In the genomic region with DNA sequence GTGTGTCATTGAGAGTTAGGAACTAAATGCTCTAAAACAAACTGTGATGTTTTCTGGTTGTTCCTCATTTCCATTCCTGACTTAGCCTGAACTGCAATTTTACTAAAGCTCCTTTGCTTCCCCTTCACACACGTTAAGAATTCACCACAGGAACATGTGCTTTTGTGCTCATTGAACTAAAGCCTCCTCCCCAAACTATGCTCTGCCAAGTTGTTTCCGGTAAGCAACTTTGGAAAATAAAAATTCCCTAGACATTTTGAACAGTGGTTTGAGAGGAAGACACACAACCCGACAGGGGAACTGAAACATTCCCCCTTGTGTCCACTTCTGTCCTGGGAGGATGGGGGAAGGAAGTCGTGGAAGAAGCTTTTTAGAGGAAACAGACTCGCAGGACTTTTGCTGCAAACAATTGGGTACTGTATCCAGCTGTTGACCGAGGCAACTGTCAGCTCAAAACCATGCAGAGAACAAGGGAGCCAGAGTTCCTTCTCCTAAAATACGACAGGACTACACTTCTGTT, we compare ENCODE assay signal across 8 cellular contexts.
DNase-seq lines count a peak whose midpoint lies in the region; ATAC-seq and TF ChIP-seq lines count a peak whose summit lies in the region.

No MANE protein-coding gene starts in this region.

- H2AFZ ChIP-seq in Loucy (ENCODE audit: low read length) = peak overlapping the region; percentile 47; the same call in 1 of the 2 replicates
- no peak overlapping the region for H2AFZ ChIP-seq in PC-3 (ENCODE audit: low read length)

- ATAC-seq in right lobe of liver (peak; percentile 53 to 71 (median 68)), HG03565 (IDR thresholded peaks at IDR 0.05; ENCODE audit: unreplicated experiment) (no peak), PC-3 (no peak)

- in situ Hi-C loops in brain microvascular endothelial cell (cut with HindIII; ENCODE audit: low pct_ligation_motif_present, low sequenced_read_pairs) (no loop called here), transverse colon (cut with MboI; ENCODE audit: low pct_ligation_motif_present in 1 of 4, low pct_unique_long_range_greater_than_20kb in 1 of 4, low sequenced_read_pairs in 3 of 4) (no loop called here)

- no TSS peak for BruUV-seq in PC-3 (replicated peaks; lab: Mats Ljungman, UMichigan)

- TF ChIP-seq POLR2A in right lobe of liver (IDR thresholded peaks at IDR 0.05) = no peak
- TF ChIP-seq POLR2A in transverse colon (IDR thresholded peaks at IDR 0.05) = no peak

- intact Hi-C loops in right lobe of liver (cut with DNase I) = no loop called here
- intact Hi-C loops in transverse colon (cut with DNase I; ENCODE audit: low total_unique reads) = no loop called here
- intact Hi-C loops in PC-3 (cut with micrococcal nuclease) = no loop called here

- CTCF ChIA-PET in PC-3 (lab: Charles Lee) = interaction anchor here (0.6 kb wide), 1 partner anchor 201 kb away, joined by 6 read pairs; no protein-coding TSS in a partner anchor

- no peaks in the 10 kb centered on the region for H3K36me3 ChIP-seq in Loucy (ENCODE audit: insufficient read depth, low read length)
- H3K36me3 ChIP-seq in brain microvascular endothelial cell (replicated peaks) = no peaks in the 10 kb centered on the region
- H3K36me3 ChIP-seq in right lobe of liver = no peaks in the 10 kb centered on the region
- H3K36me3 ChIP-seq in transverse colon = no peaks in the 10 kb centered on the region
- H3K36me3 ChIP-seq in PC-3 (ENCODE audit: low read depth, low read length) = no peaks in the 10 kb centered on the region

- H3K4me3 ChIP-seq in Loucy (ENCODE audit: low read length, poor library complexity, severe bottlenecking) (no peak overlapping the region), brain microvascular endothelial cell (ENCODE audit: low read depth, low read length) (no peak overlapping the region), right lobe of liver (no peak overlapping the region), transverse colon (peak overlapping the region in 3 of 4 donors; percentile 4 to 33 (median 8)), PC-3 (ENCODE audit: low read length) (no peak overlapping the region)

- DNase-seq in AG08395 (ENCODE audit: low spot score) (peak; percentile 32), brain microvascular endothelial cell (no peak), right lobe of liver (no peak), transverse colon (no peak), PC-3 (no peak), ureter (ENCODE audit: low spot score) (no peak)

- H3K79me2 ChIP-seq in Loucy (ENCODE audit: insufficient read depth, low read length) = no peaks in the 10 kb centered on the region
- no peaks in the 10 kb centered on the region for H3K79me2 ChIP-seq in PC-3 (ENCODE audit: low read length)

- H3F3A ChIP-seq in Loucy (ENCODE audit: low read depth) (no peaks in the 10 kb centered on the region), PC-3 (ENCODE audit: low read length, unreplicated experiment) (no peaks in the 10 kb centered on the region)

- 21% methylated on average over 6 of the region's 7 CpGs for whole genome bisulfite sequencing in right lobe of liver (ENCODE audit: insufficient coverage, low coverage, low lambda C conversion rate, missing lambda C conversion rate)
- 0 to 9% methylated on average over 4 to 7 of the region's 7 CpGs for WGBS in transverse colon (ENCODE audit: low coverage in 1 of 2), 2 donors

- no peak for TF ChIP-seq EP300 in transverse colon (IDR thresholded peaks at IDR 0.05; ENCODE audit: low read depth)

- peak overlapping the region; percentile 44 for H3K27ac ChIP-seq in brain microvascular endothelial cell
- peak overlapping the region; percentile 47 to 59 (median 59) for H3K27ac ChIP-seq in right lobe of liver
- H3K27ac ChIP-seq in transverse colon = peak overlapping the region; percentile 79 to 87 (median 82)
- no peak overlapping the region for H3K27ac ChIP-seq in PC-3 (ENCODE audit: low read length)

- peaks cover 5% of the 10 kb centered on the region for H3K4me1 ChIP-seq in Loucy (ENCODE audit: insufficient read depth, low read length, poor library complexity, severe bottlenecking)
- peaks cover 0 to 4% (median 0%) of the 10 kb centered on the region in 4 donors for H3K4me1 ChIP-seq in right lobe of liver
- peaks cover 17 to 82% (median 38%) of the 10 kb centered on the region in 4 donors for H3K4me1 ChIP-seq in transverse colon
- H3K4me1 ChIP-seq in PC-3 (ENCODE audit: insufficient read depth, low read length) = peaks cover 15% of the 10 kb centered on the region

- POLR2A ChIA-PET in PC-3 (lab: Charles Lee; ENCODE audit: unreplicated experiment) = no interaction called here

- H4K20me1 ChIP-seq in Loucy (ENCODE audit: insufficient read depth, low read length, poor library complexity, severe bottlenecking) = no peaks in the 10 kb centered on the region
- H4K20me1 ChIP-seq in PC-3 (ENCODE audit: low read length) = no peaks in the 10 kb centered on the region

- no peaks in the 10 kb centered on the region for H3K9me3 ChIP-seq in Loucy (ENCODE audit: insufficient read depth, low read depth, low read length)
- H3K9me3 ChIP-seq in right lobe of liver = no peaks in the 10 kb centered on the region
- H3K9me3 ChIP-seq in transverse colon = no peaks in the 10 kb centered on the region
- no peaks in the 10 kb centered on the region for H3K9me3 ChIP-seq in PC-3 (ENCODE audit: low read length)

- no peak for TF ChIP-seq CTCF in Loucy (conservative IDR thresholded peaks at IDR 0.05; ENCODE audit: low read length)
- peak; percentile 22 for TF ChIP-seq CTCF in brain microvascular endothelial cell (IDR thresholded peaks at IDR 0.05; ENCODE audit: low read depth, low read length, missing control alignments)
- TF ChIP-seq CTCF in right lobe of liver (IDR thresholded peaks at IDR 0.05) = no peak
- no peak for TF ChIP-seq CTCF in transverse colon (IDR thresholded peaks at IDR 0.05)
- TF ChIP-seq CTCF in PC-3 (conservative IDR thresholded peaks at IDR 0.05; ENCODE audit: low read depth, low read length) = no peak

- no peaks in the 10 kb centered on the region for H3K9me2 ChIP-seq in Loucy (replicated peaks; ENCODE audit: low read depth, low read length)
- H3K9me2 ChIP-seq in PC-3 (replicated peaks; ENCODE audit: low read length) = no peaks in the 10 kb centered on the region

- H3K27me3 ChIP-seq in Loucy (ENCODE audit: insufficient read depth, low read length, poor library complexity, severe bottlenecking) (no peaks in the 10 kb centered on the region), brain microvascular endothelial cell (replicated peaks) (no peaks in the 10 kb centered on the region), right lobe of liver (no peaks in the 10 kb centered on the region), transverse colon (no peaks in the 10 kb centered on the region), PC-3 (ENCODE audit: low read length) (no peaks in the 10 kb centered on the region)

- H3K9ac ChIP-seq in Loucy (ENCODE audit: low read depth, low read length, poor library complexity, severe bottlenecking) (no peak overlapping the region), PC-3 (ENCODE audit: low read length) (no peak overlapping the region)

- H3K4me2 ChIP-seq in Loucy (ENCODE audit: low read depth, low read length, poor library complexity, severe bottlenecking) (peak overlapping the region; percentile 4), PC-3 (ENCODE audit: low read length) (no peak overlapping the region)

Comparison
In these comparisons a context has a peak if more than half of its experiments do, and no peak if none do; other contexts are left out.
1. H3K4me3 ChIP-seq: peak in transverse colon (3 of 4); none in Loucy (single experiment), brain microvascular endothelial cell (single experiment), right lobe of liver (0 of 3) and PC-3 (single experiment).
2. ATAC-seq: peak in right lobe of liver (4 of 4); none in HG03565 (single experiment) and PC-3 (single experiment).